8 cellular contexts compared by ENCODE assay signal in the genomic region with DNA sequence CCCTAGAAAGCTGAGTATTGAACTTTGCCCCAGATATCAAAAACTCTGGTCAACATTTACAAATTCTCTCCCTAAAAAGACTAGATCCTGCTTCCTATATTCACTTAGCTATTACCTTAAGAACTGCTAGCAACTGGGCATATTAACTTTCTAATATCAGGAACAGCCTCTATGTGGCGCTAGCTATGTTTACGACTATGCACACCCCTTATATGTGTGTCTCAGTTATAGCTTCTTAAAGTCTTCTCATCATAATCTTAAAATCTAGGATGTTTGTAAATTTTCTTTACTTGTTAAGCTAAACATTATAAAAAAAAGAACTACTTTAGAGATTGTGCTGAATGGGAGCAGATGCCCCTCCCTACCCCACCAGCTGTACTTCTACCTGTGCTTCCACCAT. TPM values are rescaled to one million over a fixed set of nuclear protein-coding genes. Genes with fewer than 3 reads are reported as not detected.
DNase-seq lines count a peak whose midpoint lies in the region; ATAC-seq and TF ChIP-seq lines count a peak whose summit lies in the region.

No MANE protein-coding gene starts in this region.

- in situ Hi-C loops in ACHN (cut with HindIII; ENCODE audit: low pct_ligation_motif_present, low pct_unique_long_range_greater_than_20kb, low sequenced_read_pairs), result no loop called here
- in situ Hi-C loops in GM13976 (cut with MboI; ENCODE audit: low sequenced_read_pairs, unreplicated experiment), result no loop called here

- H3K36me3 ChIP-seq in PC-9 (ENCODE audit: low read depth), result peaks cover 10% of the 10 kb centered on the region

- no peaks in the 10 kb centered on the region for H3K9me2 ChIP-seq in PC-9 (ENCODE audit: insufficient read depth)

- no peak for ATAC-seq in effector memory CD8-positive, alpha-beta T cell (replicated peaks)
- ATAC-seq in HG03432 (IDR thresholded peaks at IDR 0.05; ENCODE audit: unreplicated experiment), result no peak
- ATAC-seq in WTC11, result no peak

- DNase-seq in ACHN (peak; percentile 68), GM13976 (ENCODE audit: low spot score) (no peak), PC-9 (no peak), WTC11 (ENCODE audit: low spot score) (no peak), NCI-H2227 treated with DMSO at 0.1 percent for 48 hours (lab: John Stamatoyannopoulos, UW) (no peak)
- DNase-seq in effector memory CD8-positive, alpha-beta T cell, result no peak
- DNase-seq in stimulated activated CD8-positive, alpha-beta memory T cell treated with anti-CD3 and anti-CD28 coated beads, Interleukin-4, amount 100 ng/mL, for 48 hours, result no peak

- intact Hi-C loops in PC-9 (cut with micrococcal nuclease; ENCODE audit: unreplicated experiment), result no loop called here

- H3K27ac Mint-ChIP-seq in effector memory CD8-positive, alpha-beta T cell, result peak overlapping the region; percentile 39 to 100
- H3K27ac Mint-ChIP-seq in WTC11, result no peak overlapping the region

- no peaks in the 10 kb centered on the region for H3K27me3 Mint-ChIP-seq in effector memory CD8-positive, alpha-beta T cell
- peaks cover 31% of the 10 kb centered on the region for H3K27me3 Mint-ChIP-seq in WTC11 (ENCODE audit: low read depth)

- peak overlapping the region in 1 of 2 donors; percentile 96 for H3K4me3 Mint-ChIP-seq in effector memory CD8-positive, alpha-beta T cell
- H3K4me3 Mint-ChIP-seq in WTC11, result no peak overlapping the region

- H3K4me3 ChIP-seq in PC-9, result no peak overlapping the region

- H3K36me3 Mint-ChIP-seq in effector memory CD8-positive, alpha-beta T cell (ENCODE audit: insufficient read depth), result peaks cover 13% of the 10 kb centered on the region
- H3K36me3 Mint-ChIP-seq in WTC11, result peaks cover 10% of the 10 kb centered on the region

- H3K9me3 Mint-ChIP-seq in effector memory CD8-positive, alpha-beta T cell, result no peaks in the 10 kb centered on the region
- peaks cover 8% of the 10 kb centered on the region for H3K9me3 Mint-ChIP-seq in WTC11

- H3K79me2 ChIP-seq in PC-9 (ENCODE audit: low read depth), result peaks cover 29% of the 10 kb centered on the region

- CTCF ChIA-PET in PC-9 (lab: Charles Lee), result interaction anchor here (0.7 to 1.3 kb wide), 2 partner anchors 162 to 325 kb away, joined by 3 to 4 read pairs; no protein-coding TSS in a partner anchor
- CTCF ChIA-PET in WTC11 (lab: Charles Lee), result interaction anchor here (0.6 to 3.0 kb wide), 12 partner anchors 9 to 466 kb away, joined by 3 to 20 read pairs (median 3); a partner anchor contains a TSS

- peak; percentile 26 for TF ChIP-seq CTCF in GM13976 (IDR thresholded peaks at IDR 0.05; ENCODE audit: borderline replicate concordance, control extremely low read depth, extremely low read depth, insufficient read depth, missing control alignments)
- TF ChIP-seq CTCF in PC-9 (conservative IDR thresholded peaks at IDR 0.05), result peak; percentile 28; the same call in 1 of the 2 replicates
- no peak for TF ChIP-seq CTCF in WTC11 (IDR thresholded peaks at IDR 0.05)

- H3K4me1 Mint-ChIP-seq in effector memory CD8-positive, alpha-beta T cell (ENCODE audit: low read depth in 2 of 2), result peaks cover 29 to 41% of the 10 kb centered on the region in 2 donors
- peaks cover 22% of the 10 kb centered on the region for H3K4me1 Mint-ChIP-seq in WTC11

- no peak overlapping the region for H3K27ac ChIP-seq in PC-9

- peaks cover 8% of the 10 kb centered on the region; the same call in 1 of the 2 replicates for H3F3A ChIP-seq in PC-9 (ENCODE audit: insufficient read depth, low read depth)

- H4K20me1 ChIP-seq in PC-9 (ENCODE audit: insufficient read depth), result no peaks in the 10 kb centered on the region

- no peaks in the 10 kb centered on the region for H3K27me3 ChIP-seq in PC-9 (ENCODE audit: insufficient read depth, low read depth)

- POLR2A ChIA-PET in PC-9 (lab: Charles Lee; ENCODE audit: unreplicated experiment), result no interaction called here
- POLR2A ChIA-PET in WTC11 (lab: Charles Lee), result interaction anchor here (0.5 kb wide), 1 partner anchor 84 kb away, joined by 4 read pairs; no protein-coding TSS in a partner anchor

- H3K4me2 ChIP-seq in PC-9, result no peak overlapping the region

- no TSS peak for BruUV-seq in PC-9 (replicated peaks; lab: Mats Ljungman, UMichigan)

- H3K4me1 ChIP-seq in PC-9 (replicated peaks; ENCODE audit: insufficient read depth), result peaks cover 31% of the 10 kb centered on the region

- H2AFZ ChIP-seq in PC-9, result no peak overlapping the region

- H3K9me3 ChIP-seq in PC-9 (ENCODE audit: insufficient read depth, low read depth), result no peaks in the 10 kb centered on the region

TF ChIP-seq in WTC11, 78 proteins besides CTCF, POLR2A, EP300 and RAD21 (continues in another document):
- no peak for TF ChIP-seq OVOL2 (CRISPR knock-in tag; IDR thresholded peaks at IDR 0.05; ENCODE audit: borderline replicate concordance)
- no peak for TF ChIP-seq ZNF317 (CRISPR knock-in tag; IDR thresholded peaks at IDR 0.05; ENCODE audit: borderline replicate concordance, low read depth)
- TF ChIP-seq MXD4 (CRISPR knock-in tag; IDR thresholded peaks at IDR 0.05; ENCODE audit: borderline replicate concordance), result no peak
- TF ChIP-seq RORB (CRISPR knock-in tag; IDR thresholded peaks at IDR 0.05), result no peak
- no peak for TF ChIP-seq EMX1 (CRISPR knock-in tag; IDR thresholded peaks at IDR 0.05)
- TF ChIP-seq, protein P1, sequence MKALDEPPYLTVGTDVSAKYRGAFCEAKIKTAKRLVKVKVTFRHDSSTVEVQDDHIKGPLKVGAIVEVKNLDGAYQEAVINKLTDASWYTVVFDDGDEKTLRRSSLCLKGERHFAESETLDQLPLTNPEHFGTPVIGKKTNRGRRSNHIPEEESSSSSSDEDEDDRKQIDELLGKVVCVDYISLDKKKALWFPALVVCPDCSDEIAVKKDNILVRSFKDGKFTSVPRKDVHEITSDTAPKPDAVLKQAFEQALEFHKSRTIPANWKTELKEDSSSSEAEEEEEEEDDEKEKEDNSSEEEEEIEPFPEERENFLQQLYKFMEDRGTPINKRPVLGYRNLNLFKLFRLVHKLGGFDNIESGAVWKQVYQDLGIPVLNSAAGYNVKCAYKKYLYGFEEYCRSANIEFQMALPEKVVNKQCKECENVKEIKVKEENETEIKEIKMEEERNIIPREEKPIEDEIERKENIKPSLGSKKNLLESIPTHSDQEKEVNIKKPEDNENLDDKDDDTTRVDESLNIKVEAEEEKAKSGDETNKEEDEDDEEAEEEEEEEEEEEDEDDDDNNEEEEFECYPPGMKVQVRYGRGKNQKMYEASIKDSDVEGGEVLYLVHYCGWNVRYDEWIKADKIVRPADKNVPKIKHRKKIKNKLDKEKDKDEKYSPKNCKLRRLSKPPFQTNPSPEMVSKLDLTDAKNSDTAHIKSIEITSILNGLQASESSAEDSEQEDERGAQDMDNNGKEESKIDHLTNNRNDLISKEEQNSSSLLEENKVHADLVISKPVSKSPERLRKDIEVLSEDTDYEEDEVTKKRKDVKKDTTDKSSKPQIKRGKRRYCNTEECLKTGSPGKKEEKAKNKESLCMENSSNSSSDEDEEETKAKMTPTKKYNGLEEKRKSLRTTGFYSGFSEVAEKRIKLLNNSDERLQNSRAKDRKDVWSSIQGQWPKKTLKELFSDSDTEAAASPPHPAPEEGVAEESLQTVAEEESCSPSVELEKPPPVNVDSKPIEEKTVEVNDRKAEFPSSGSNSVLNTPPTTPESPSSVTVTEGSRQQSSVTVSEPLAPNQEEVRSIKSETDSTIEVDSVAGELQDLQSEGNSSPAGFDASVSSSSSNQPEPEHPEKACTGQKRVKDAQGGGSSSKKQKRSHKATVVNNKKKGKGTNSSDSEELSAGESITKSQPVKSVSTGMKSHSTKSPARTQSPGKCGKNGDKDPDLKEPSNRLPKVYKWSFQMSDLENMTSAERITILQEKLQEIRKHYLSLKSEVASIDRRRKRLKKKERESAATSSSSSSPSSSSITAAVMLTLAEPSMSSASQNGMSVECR (CRISPR knock-in tag; IDR thresholded peaks at IDR 0.05; ENCODE audit: borderline replicate concordance), result no peak
- no peak for TF ChIP-seq IRF2 (CRISPR knock-in tag; IDR thresholded peaks at IDR 0.05; ENCODE audit: borderline replicate concordance, low read depth)
- TF ChIP-seq, protein P2, sequence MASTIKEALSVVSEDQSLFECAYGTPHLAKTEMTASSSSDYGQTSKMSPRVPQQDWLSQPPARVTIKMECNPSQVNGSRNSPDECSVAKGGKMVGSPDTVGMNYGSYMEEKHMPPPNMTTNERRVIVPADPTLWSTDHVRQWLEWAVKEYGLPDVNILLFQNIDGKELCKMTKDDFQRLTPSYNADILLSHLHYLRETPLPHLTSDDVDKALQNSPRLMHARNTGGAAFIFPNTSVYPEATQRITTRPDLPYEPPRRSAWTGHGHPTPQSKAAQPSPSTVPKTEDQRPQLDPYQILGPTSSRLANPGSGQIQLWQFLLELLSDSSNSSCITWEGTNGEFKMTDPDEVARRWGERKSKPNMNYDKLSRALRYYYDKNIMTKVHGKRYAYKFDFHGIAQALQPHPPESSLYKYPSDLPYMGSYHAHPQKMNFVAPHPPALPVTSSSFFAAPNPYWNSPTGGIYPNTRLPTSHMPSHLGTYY (CRISPR knock-in tag; IDR thresholded peaks at IDR 0.05), result no peak
- no peak for TF ChIP-seq SOX15 (CRISPR knock-in tag; IDR thresholded peaks at IDR 0.05)
- TF ChIP-seq, protein P3, sequence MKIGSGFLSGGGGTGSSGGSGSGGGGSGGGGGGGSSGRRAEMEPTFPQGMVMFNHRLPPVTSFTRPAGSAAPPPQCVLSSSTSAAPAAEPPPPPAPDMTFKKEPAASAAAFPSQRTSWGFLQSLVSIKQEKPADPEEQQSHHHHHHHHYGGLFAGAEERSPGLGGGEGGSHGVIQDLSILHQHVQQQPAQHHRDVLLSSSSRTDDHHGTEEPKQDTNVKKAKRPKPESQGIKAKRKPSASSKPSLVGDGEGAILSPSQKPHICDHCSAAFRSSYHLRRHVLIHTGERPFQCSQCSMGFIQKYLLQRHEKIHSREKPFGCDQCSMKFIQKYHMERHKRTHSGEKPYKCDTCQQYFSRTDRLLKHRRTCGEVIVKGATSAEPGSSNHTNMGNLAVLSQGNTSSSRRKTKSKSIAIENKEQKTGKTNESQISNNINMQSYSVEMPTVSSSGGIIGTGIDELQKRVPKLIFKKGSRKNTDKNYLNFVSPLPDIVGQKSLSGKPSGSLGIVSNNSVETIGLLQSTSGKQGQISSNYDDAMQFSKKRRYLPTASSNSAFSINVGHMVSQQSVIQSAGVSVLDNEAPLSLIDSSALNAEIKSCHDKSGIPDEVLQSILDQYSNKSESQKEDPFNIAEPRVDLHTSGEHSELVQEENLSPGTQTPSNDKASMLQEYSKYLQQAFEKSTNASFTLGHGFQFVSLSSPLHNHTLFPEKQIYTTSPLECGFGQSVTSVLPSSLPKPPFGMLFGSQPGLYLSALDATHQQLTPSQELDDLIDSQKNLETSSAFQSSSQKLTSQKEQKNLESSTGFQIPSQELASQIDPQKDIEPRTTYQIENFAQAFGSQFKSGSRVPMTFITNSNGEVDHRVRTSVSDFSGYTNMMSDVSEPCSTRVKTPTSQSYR (CRISPR knock-in tag; IDR thresholded peaks at IDR 0.05), result no peak

RNA-seq across cellular contexts. Expression of a gene that starts 1.7 kb away (rescaled TPM):
- total RNA-seq in PC-9 (2021) (42.9 and 52.2 TPM in 2 replicates), WTC11 (2021) (34.4 to 40.9 TPM (median 35.2 TPM) in 3 replicates)

RNA-seq across cellular contexts. Expression of a gene that starts 43.0 kb away (rescaled TPM):
- total RNA-seq in PC-9 (2021), result not detected in 2 replicates
- 0.21 to 0.39 TPM (median 0.37 TPM) in 3 replicates for total RNA-seq in WTC11 (2021)

RNA-seq across cellular contexts. Expression of a gene that starts 47.1 kb away (rescaled TPM):
- total RNA-seq in PC-9 (2021) (18.8 and 24.1 TPM in 2 replicates), WTC11 (2021) (14.6 to 16.8 TPM (median 15.1 TPM) in 3 replicates)
